Comparison of ENCODE assay signal across 15 cellular contexts in genomic region chr20:3843490-3843889, GRCh38. TPM values are rescaled to one million over a fixed set of nuclear protein-coding genes. Genes with fewer than 3 reads are reported as not detected.
A peak's percentile ranks its signal among the peaks of the same experiment; 100 is the strongest.
DNase-seq lines count a peak whose midpoint lies in the region; ATAC-seq, FAIRE-seq and TF ChIP-seq lines count a peak whose summit lies in the region.
"Had no signal": no experiment of that assay in that cellular context is flagged by ENCODE, and none has a peak within 500 bp of the region (broad histone marks: within the 10 kb centered on the region; RNA-seq: fewer than 3 reads in every experiment).

No MANE protein-coding gene starts in this region.

- H3K36me3 ChIP-seq in MG63 (no peaks in the 10 kb centered on the region), K562 (ENCODE audit: control insufficient read depth, insufficient read depth, low read length) (peaks cover 5% of the 10 kb centered on the region; the same call in 2 of the 3 replicates)
- H3K36me3 ChIP-seq: left lung, prostate gland, tibial nerve had no signal

- DNase-seq in ELR (ENCODE audit: low read depth) (peak; percentile 95), MG63 (peak; percentile 90), K562 (ENCODE audit: extremely low read depth in 1 of 4, low spot score in 3 of 4) (peak; percentile 83 to 89 (median 86)), neural crest cell (ENCODE audit: low read depth, low spot score) (no peak), GM19240 (ENCODE audit: insufficient read length, low spot score) (no peak), glomerular visceral epithelial cell (ENCODE audit: extremely low spot score) (no peak), DMS53 treated with DMSO at 0.1 percent for 48 hours (lab: John Stamatoyannopoulos, UW; ENCODE audit: unreplicated experiment) (no peak)
- DNase-seq: activated CD8-positive, alpha-beta memory T cell treated with anti-CD3 and anti-CD28 coated beads, Interleukin-2, amount 10 ng/mL, durations not matched to agents 7 days and 5 days; DMS153; T-cell had no signal

- H3K9ac ChIP-seq in K562 (ENCODE audit: insufficient read depth in 1 of 2, low read depth in 2 of 2, low read length in 2 of 2): peak overlapping the region; percentile 53 to 68
- H3K9ac ChIP-seq: KMS-11 had no signal

- H3K9me3 ChIP-seq in MG63: no peaks in the 10 kb centered on the region
- no peaks in the 10 kb centered on the region for H3K9me3 ChIP-seq in K562 (replicated peaks; ENCODE audit: control insufficient read depth, insufficient read depth, low read depth, low read length)
- H3K9me3 ChIP-seq: left lung, prostate gland, tibial nerve had no signal

- peaks cover 42 to 55% of the 10 kb centered on the region in 2 experiments; a peak in 4 of 5 replicates for H3K4me1 ChIP-seq in K562 (replicated peaks in 1 of 2; ENCODE audit: control insufficient read depth in 2 of 2, insufficient read depth in 2 of 2, low read length in 2 of 2)

- CTCF ChIA-PET in K562 (lab: Yijun Ruan, JAX; ENCODE audit: low intra/inter-chr PET ratio): no interaction called here

- H3K4me2 ChIP-seq in K562 (ENCODE audit: insufficient read depth, low read length): peak overlapping the region; percentile 49
- H3K4me2 ChIP-seq: KMS-11 had no signal

- H3K4me3 Mint-ChIP-seq in neural crest cell: peak overlapping the region; percentile 61
- H3K4me3 Mint-ChIP-seq: activated CD8-positive, alpha-beta memory T cell treated with anti-CD3 and anti-CD28 coated beads, Interleukin-2, amount 10 ng/mL, durations not matched to agents 7 days and 5 days; T-cell had no signal

- no peaks in the 10 kb centered on the region for H4K20me1 ChIP-seq in K562 (replicated peaks; ENCODE audit: control insufficient read depth, insufficient read depth, low read length)

- H2AFZ ChIP-seq in K562 (ENCODE audit: low read depth, low read length): peak overlapping the region; percentile 51; the same call in 1 of the 2 replicates

- no peak for TF ChIP-seq POLR2A in K562 (conservative IDR thresholded peaks at IDR 0.05)

- peak; percentile 67 for ATAC-seq in K562
- ATAC-seq in HG03342 (IDR thresholded peaks at IDR 0.05; ENCODE audit: unreplicated experiment): no peak
- ATAC-seq: activated CD8-positive, alpha-beta memory T cell treated with anti-CD3 and anti-CD28 coated beads, Interleukin-2, amount 10 ng/mL, durations not matched to agents 7 days and 5 days; left lung; T-cell had no signal

- H3K79me2 ChIP-seq in K562 (ENCODE audit: control insufficient read depth, insufficient read depth, low read length): peaks cover 22% of the 10 kb centered on the region

- no peak for TF ChIP-seq RAD21 in K562 (CRISPR knock-in tag; conservative IDR thresholded peaks at IDR 0.05 in 1 of 2, IDR thresholded peaks at IDR 0.05 in 1 of 2)

- peak; percentile 90 for FAIRE-seq in K562 (lab: Jason Lieb, UNC)

- POLR2A ChIA-PET in K562 (lab: Yijun Ruan, JAX): interaction anchor here (1.0 to 2.0 kb wide), 3 partner anchors 11 to 23 kb away, joined by 3 to 13 read pairs (median 5); partner anchors contain the start of gene AP5S1

- in situ Hi-C loops in K562 (cut with MboI): no loop called here

- intact Hi-C loops in K562 (cut with micrococcal nuclease): no loop called here

- no peak overlapping the region for H3K4me3 ChIP-seq in MG63
- H3K4me3 ChIP-seq in K562: no peak overlapping the region
- H3K4me3 ChIP-seq: left lung, prostate gland, tibial nerve had no signal

- no peaks in the 10 kb centered on the region for H3K9me3 Mint-ChIP-seq in neural crest cell
- H3K9me3 Mint-ChIP-seq: T-cell had no signal

- H3K27ac ChIP-seq in K562 (ENCODE audit: extremely low read depth, low read depth, low read length): peak overlapping the region; percentile 76
- H3K27ac ChIP-seq: KMS-11, left lung, prostate gland, tibial nerve had no signal

- peaks cover 15% of the 10 kb centered on the region for H3K4me1 Mint-ChIP-seq in neural crest cell

- peak; percentile 27; the same call in 1 of the 2 replicates for TF ChIP-seq EP300 in K562 (IDR thresholded peaks at IDR 0.05; ENCODE audit: low read length)

- WGBS in K562 (ENCODE audit: insufficient coverage, low coverage, missing lambda C conversion rate): 3% methylated on average over 5 of the region's 5 CpGs

- no peaks in the 10 kb centered on the region for H3K9me1 ChIP-seq in K562 (ENCODE audit: control insufficient read depth, insufficient read depth, low read length)

- peak overlapping the region; percentile 96 for H3K27ac Mint-ChIP-seq in neural crest cell (ENCODE audit: unreplicated experiment)
- H3K27ac Mint-ChIP-seq: activated CD8-positive, alpha-beta memory T cell treated with anti-CD3 and anti-CD28 coated beads, Interleukin-2, amount 10 ng/mL, durations not matched to agents 7 days and 5 days; T-cell had no signal

- H3K27me3 ChIP-seq in MG63: no peaks in the 10 kb centered on the region
- no peaks in the 10 kb centered on the region for H3K27me3 ChIP-seq in K562 (ENCODE audit: control insufficient read depth in 2 of 2, insufficient read depth in 2 of 2, low read length in 2 of 2)
- H3K27me3 ChIP-seq: left lung, tibial nerve had no signal

- no peaks in the 10 kb centered on the region for H3K36me3 Mint-ChIP-seq in neural crest cell (ENCODE audit: low read depth)
- H3K36me3 Mint-ChIP-seq: activated CD8-positive, alpha-beta memory T cell treated with anti-CD3 and anti-CD28 coated beads, Interleukin-2, amount 10 ng/mL, durations not matched to agents 7 days and 5 days; T-cell had no signal

- TF ChIP-seq CTCF in K562 (IDR thresholded peaks at IDR 0.05 in 2 of 3, conservative IDR thresholded peaks at IDR 0.05 in 1 of 3; ENCODE audit: insufficient read depth in 2 of 3, low read depth in 1 of 3, low read length in 3 of 3): no peak
- no peak for TF ChIP-seq CTCF in neural crest cell (conservative IDR thresholded peaks at IDR 0.05)

- no peaks in the 10 kb centered on the region for H3K27me3 Mint-ChIP-seq in neural crest cell (ENCODE audit: low read depth)
- H3K27me3 Mint-ChIP-seq: activated CD8-positive, alpha-beta memory T cell treated with anti-CD3 and anti-CD28 coated beads, Interleukin-2, amount 10 ng/mL, durations not matched to agents 7 days and 5 days; T-cell had no signal

- BruUV-seq in K562 (replicated peaks; lab: Mats Ljungman, UMichigan): no TSS peak

RNA-seq across cellular contexts. Expression of gene MAVS, which starts 3.1 kb away (rescaled TPM):
- 4.4 and 6.2 TPM in 2 replicates for total RNA-seq in MG63 (2014; rRNA removed; shearing (Covaris generic); ENCODE audit: low replicate concordance)
- 23.5 and 38.9 TPM in 2 replicates for total RNA-seq in K562 (2011; cell fraction: chromatin; rRNA removed; ENCODE audit: low replicate concordance)
- total RNA-seq in K562 (2011; cell fraction: nucleolus; rRNA removed): 20.9 and 22.8 TPM in 2 replicates
- total RNA-seq in K562 (2011; cell fraction: nucleoplasm; rRNA removed): 25.7 and 37.2 TPM in 2 replicates
- total RNA-seq in K562 (2014; rRNA removed) (9.4 and 14.0 TPM in 2 replicates), K562 (2014; rRNA removed; fragmentation: Illumina TruSeq; extraction: Trizol) (9.0 and 9.5 TPM in 2 replicates), K562 (2015; rRNA removed; fragmentation: Illumina TruSeq; extraction: Trizol) (11.9 and 12.3 TPM in 2 replicates), K562 (2021) (19.2 and 22.0 TPM in 2 replicates), neural crest cell (37.2 and 38.3 TPM in 2 replicates)
- polyA plus RNA-seq in K562 (2011; rRNA removed) (11.3 and 17.5 TPM in 2 replicates), K562 (2014; fragmentation: Illumina TruSeq; extraction: Trizol) (14.3 and 14.5 TPM in 2 replicates), K562 (2014; fragmentation: Nextera tagmentation; extraction: Ambion mirVana) (1 to 10 TPM; 1.6 to 1.8 TPM), K562 (2014; rRNA removed) (12.2 and 13.0 TPM in 2 replicates)
- 10.9 and 13.6 TPM in 2 replicates for polyA plus RNA-seq in K562 (2011; cell fraction: cytosol; rRNA removed)
- polyA plus RNA-seq in K562 (2011; cell fraction: nucleus; rRNA removed): 21.7 and 22.6 TPM in 2 replicates
- polyA plus RNA-seq in K562 (2012): 12.3 and 15.3 TPM in 2 replicates
- 18.5 and 20.4 TPM in 2 replicates for polyA minus RNA-seq in K562 (2011; rRNA and poly(A)+ RNA removed)
- polyA minus RNA-seq in K562 (2011; cell fraction: cytosol; rRNA and poly(A)+ RNA removed): 13.2 and 15.6 TPM in 2 replicates
- 6.6 and 11.2 TPM in 2 replicates for polyA minus RNA-seq in K562 (2011; cell fraction: nucleus; rRNA and poly(A)+ RNA removed)

RNA-seq across cellular contexts. Expression of gene AP5S1, which starts 23.1 kb away (rescaled TPM):
- total RNA-seq in MG63 (2014; rRNA removed; shearing (Covaris generic); ENCODE audit: low replicate concordance): 11.6 and 24.6 TPM in 2 replicates
- total RNA-seq in K562 (2011; cell fraction: chromatin; rRNA removed; ENCODE audit: low replicate concordance): 5.9 and 16.6 TPM in 2 replicates
- total RNA-seq in K562 (2011; cell fraction: nucleolus; rRNA removed): 13.9 and 14.5 TPM in 2 replicates
- total RNA-seq in K562 (2011; cell fraction: nucleoplasm; rRNA removed): 11.4 and 14.7 TPM in 2 replicates
- total RNA-seq in K562 (2014; rRNA removed) (8.8 and 12.4 TPM in 2 replicates), K562 (2014; rRNA removed; fragmentation: Illumina TruSeq; extraction: Trizol) (2.1 and 2.6 TPM in 2 replicates), K562 (2015; rRNA removed; fragmentation: Illumina TruSeq; extraction: Trizol) (5.6 and 5.7 TPM in 2 replicates), K562 (2021) (8.4 and 8.5 TPM in 2 replicates), neural crest cell (9.3 and 12.8 TPM in 2 replicates)
- polyA plus RNA-seq in K562 (2011; rRNA removed) (3.0 and 5.5 TPM in 2 replicates), K562 (2014; fragmentation: Illumina TruSeq; extraction: Trizol) (4.4 and 7.7 TPM in 2 replicates), K562 (2014; fragmentation: Nextera tagmentation; extraction: Ambion mirVana) (1 to 10 TPM; 3.0 to 3.1 TPM), K562 (2014; rRNA removed) (4.7 and 4.8 TPM in 2 replicates)
- 5.5 and 8.1 TPM in 2 replicates for polyA plus RNA-seq in K562 (2011; cell fraction: cytosol; rRNA removed)
- 4.9 TPM in 2 replicates for polyA plus RNA-seq in K562 (2011; cell fraction: nucleus; rRNA removed)
- polyA plus RNA-seq in K562 (2012): 7.3 and 8.8 TPM in 2 replicates
- polyA minus RNA-seq in K562 (2011; rRNA and poly(A)+ RNA removed): 2.5 and 3.7 TPM in 2 replicates
- polyA minus RNA-seq in K562 (2011; cell fraction: cytosol; rRNA and poly(A)+ RNA removed): 6.5 and 8.3 TPM in 2 replicates
- polyA minus RNA-seq in K562 (2011; cell fraction: nucleus; rRNA and poly(A)+ RNA removed): 4.0 and 4.6 TPM in 2 replicates

RNA-seq across cellular contexts. Expression of gene PANK2, which starts 45.7 kb away (rescaled TPM):
- total RNA-seq in MG63 (2014; rRNA removed; shearing (Covaris generic); ENCODE audit: low replicate concordance): 31.4 and 57.1 TPM in 2 replicates
- total RNA-seq in K562 (2011; cell fraction: chromatin; rRNA removed; ENCODE audit: low replicate concordance): 46.6 and 73.9 TPM in 2 replicates
- 27.2 and 30.0 TPM in 2 replicates for total RNA-seq in K562 (2011; cell fraction: nucleolus; rRNA removed)
- total RNA-seq in K562 (2011; cell fraction: nucleoplasm; rRNA removed): 35.8 and 46.8 TPM in 2 replicates
- 28.0 and 31.3 TPM in 2 replicates for total RNA-seq in K562 (2014; rRNA removed)
- total RNA-seq in K562 (2014; rRNA removed; fragmentation: Illumina TruSeq; extraction: Trizol): 43.5 and 50.4 TPM in 2 replicates
- total RNA-seq in K562 (2015; rRNA removed; fragmentation: Illumina TruSeq; extraction: Trizol): 31.6 and 36.1 TPM in 2 replicates
- 29.2 and 34.2 TPM in 2 replicates for total RNA-seq in K562 (2021)
- polyA plus RNA-seq in K562 (2011; rRNA removed): 39.0 and 39.3 TPM in 2 replicates
- 7.9 and 27.3 TPM in 2 replicates for polyA plus RNA-seq in K562 (2011; cell fraction: cytosol; rRNA removed)
- 15.7 and 35.1 TPM in 2 replicates for polyA plus RNA-seq in K562 (2011; cell fraction: nucleus; rRNA removed)
- polyA plus RNA-seq in K562 (2012): 22.7 and 40.6 TPM in 2 replicates
- 28.5 and 31.4 TPM in 2 replicates for polyA plus RNA-seq in K562 (2014; fragmentation: Illumina TruSeq; extraction: Trizol)
- 10 to 100 TPM; 14.9 to 16.3 TPM for polyA plus RNA-seq in K562 (2014; fragmentation: Nextera tagmentation; extraction: Ambion mirVana)
- 25.3 and 29.4 TPM in 2 replicates for polyA plus RNA-seq in K562 (2014; rRNA removed)
- 49.1 and 76.6 TPM in 2 replicates for polyA minus RNA-seq in K562 (2011; rRNA and poly(A)+ RNA removed)
- 11.5 and 22.7 TPM in 2 replicates for polyA minus RNA-seq in K562 (2011; cell fraction: cytosol; rRNA and poly(A)+ RNA removed)
- 20.1 and 42.4 TPM in 2 replicates for polyA minus RNA-seq in K562 (2011; cell fraction: nucleus; rRNA and poly(A)+ RNA removed)
- total RNA-seq in neural crest cell: 65.4 and 66.9 TPM in 2 replicates

RNA-seq across cellular contexts. Expression of gene CDC25B, which starts 47.4 kb away (rescaled TPM):
- 13.9 and 16.0 TPM in 2 replicates for total RNA-seq in MG63 (2014; rRNA removed; shearing (Covaris generic); ENCODE audit: low replicate concordance)
- total RNA-seq in K562 (2011; cell fraction: chromatin; rRNA removed; ENCODE audit: low replicate concordance): 36.8 and 73.0 TPM in 2 replicates
- 29.3 and 39.4 TPM in 2 replicates for total RNA-seq in K562 (2011; cell fraction: nucleolus; rRNA removed)
- total RNA-seq in K562 (2011; cell fraction: nucleoplasm; rRNA removed): 29.4 and 38.9 TPM in 2 replicates
- 11.5 and 16.1 TPM in 2 replicates for total RNA-seq in K562 (2014; rRNA removed)
- total RNA-seq in K562 (2014; rRNA removed; fragmentation: Illumina TruSeq; extraction: Trizol): 5.9 and 7.2 TPM in 2 replicates
- total RNA-seq in K562 (2015; rRNA removed; fragmentation: Illumina TruSeq; extraction: Trizol): 7.8 and 9.3 TPM in 2 replicates
- 31.4 and 35.7 TPM in 2 replicates for total RNA-seq in K562 (2021)
- polyA plus RNA-seq in K562 (2011; rRNA removed): 9.5 and 25.1 TPM in 2 replicates
- 23.7 and 24.0 TPM in 2 replicates for polyA plus RNA-seq in K562 (2011; cell fraction: cytosol; rRNA removed)
- polyA plus RNA-seq in K562 (2011; cell fraction: nucleus; rRNA removed): 72.5 and 91.0 TPM in 2 replicates
- 30.3 and 35.0 TPM in 2 replicates for polyA plus RNA-seq in K562 (2012)
- 25.8 and 30.6 TPM in 2 replicates for polyA plus RNA-seq in K562 (2014; fragmentation: Illumina TruSeq; extraction: Trizol)
- 1 to 10 TPM; 2.3 to 3.1 TPM for polyA plus RNA-seq in K562 (2014; fragmentation: Nextera tagmentation; extraction: Ambion mirVana)
- 22.9 and 26.3 TPM in 2 replicates for polyA plus RNA-seq in K562 (2014; rRNA removed)
- polyA minus RNA-seq in K562 (2011; rRNA and poly(A)+ RNA removed): 8.0 and 11.6 TPM in 2 replicates
- polyA minus RNA-seq in K562 (2011; cell fraction: cytosol; rRNA and poly(A)+ RNA removed): 14.5 and 27.7 TPM in 2 replicates
- 9.7 and 15.1 TPM in 2 replicates for polyA minus RNA-seq in K562 (2011; cell fraction: nucleus; rRNA and poly(A)+ RNA removed)
- 46.5 and 47.5 TPM in 2 replicates for total RNA-seq in neural crest cell

RNA-seq across cellular contexts. Expression of gene CENPB, which starts 57.0 kb away (rescaled TPM):
- 50.0 and 81.5 TPM in 2 replicates for total RNA-seq in MG63 (2014; rRNA removed; shearing (Covaris generic); ENCODE audit: low replicate concordance)
- 5.7 and 16.6 TPM in 2 replicates for total RNA-seq in K562 (2011; cell fraction: chromatin; rRNA removed; ENCODE audit: low replicate concordance)
- 24.5 and 25.4 TPM in 2 replicates for total RNA-seq in K562 (2011; cell fraction: nucleolus; rRNA removed)
- 11.9 and 14.2 TPM in 2 replicates for total RNA-seq in K562 (2011; cell fraction: nucleoplasm; rRNA removed)
- total RNA-seq in K562 (2014; rRNA removed): 59.3 and 78.6 TPM in 2 replicates
- 11.4 and 15.0 TPM in 2 replicates for total RNA-seq in K562 (2014; rRNA removed; fragmentation: Illumina TruSeq; extraction: Trizol)
- 36.0 and 36.5 TPM in 2 replicates for total RNA-seq in K562 (2015; rRNA removed; fragmentation: Illumina TruSeq; extraction: Trizol)
- 61.7 and 70.8 TPM in 2 replicates for total RNA-seq in K562 (2021)
- polyA plus RNA-seq in K562 (2011; rRNA removed): 12.7 and 14.7 TPM in 2 replicates
- 17.4 and 30.9 TPM in 2 replicates for polyA plus RNA-seq in K562 (2011; cell fraction: cytosol; rRNA removed)
- 9.2 and 12.8 TPM in 2 replicates for polyA plus RNA-seq in K562 (2011; cell fraction: nucleus; rRNA removed)
- 40.5 and 47.1 TPM in 2 replicates for polyA plus RNA-seq in K562 (2012)
- 24.9 and 30.8 TPM in 2 replicates for polyA plus RNA-seq in K562 (2014; fragmentation: Illumina TruSeq; extraction: Trizol)
- polyA plus RNA-seq in K562 (2014; fragmentation: Nextera tagmentation; extraction: Ambion mirVana): under 1 TPM; 0.17 to 0.20 TPM
- polyA plus RNA-seq in K562 (2014; rRNA removed): 26.1 and 28.9 TPM in 2 replicates
- 26.8 and 27.1 TPM in 2 replicates for polyA minus RNA-seq in K562 (2011; rRNA and poly(A)+ RNA removed)
- polyA minus RNA-seq in K562 (2011; cell fraction: cytosol; rRNA and poly(A)+ RNA removed): 27.7 and 39.7 TPM in 2 replicates
- polyA minus RNA-seq in K562 (2011; cell fraction: nucleus; rRNA and poly(A)+ RNA removed): 8.3 and 14.2 TPM in 2 replicates
- total RNA-seq in neural crest cell: 82.1 and 83.6 TPM in 2 replicates

Comparison
In these comparisons a context has a peak if more than half of its experiments do, and no peak if none do; other contexts are left out.
1. DNase-seq: peak in ELR (single experiment), MG63 (single experiment) and K562 (4 of 4); none in neural crest cell (single experiment), GM19240 (single experiment), glomerular visceral epithelial cell (single experiment) and DMS53 treated with DMSO at 0.1 percent for 48 hours (single experiment).